In genomic region chr14:54392131-54392859, GRCh38 we compare ENCODE assay signal across 27 cellular contexts.
"Had no signal": no experiment of that assay in that cellular context is flagged by ENCODE, and none has a peak within 500 bp of the region (broad histone marks: within the 10 kb centered on the region; RNA-seq: fewer than 3 reads in every experiment).

No MANE protein-coding gene starts in this region.

- H3K4me1 ChIP-seq: parathyroid adenoma, uterus had no signal

- H2AFZ ChIP-seq: hepatocyte, parathyroid adenoma had no signal

- H3K36me3 ChIP-seq: esophagus muscularis mucosa, gastroesophageal sphincter, heart left ventricle, left lung, thoracic aorta, tibial nerve, upper lobe of right lung, uterus had no signal

- ATAC-seq: foreskin keratinocyte; gastroesophageal sphincter; heart left ventricle; left cardiac atrium; left lung; mucosa of descending colon; natural killer cell treated with Interleukin-12 subunit alpha and Interleukin-12 subunit beta and Interleukin-15 and Interleukin-18, amount 100 ng/mL, for 72 hours; sciatic nerve; stimulated activated memory B cell treated with anti-CD40 and anti-IgM and Interleukin-4, amounts not matched to agents 10 μg/mL and 1 μg/mL and 100 μg/mL, for 72 hours; stimulated activated naive CD8-positive, alpha-beta T cell treated with anti-CD3 and anti-CD28 coated beads, Interleukin-15, Interleukin-2, amounts not matched to agents 100 U/mL and 50 U/mL, for 24 hours; upper lobe of right lung had no signal

- H3K36me3 Mint-ChIP-seq: mesothelial cell of epicardium; naive B cell; natural killer cell treated with Interleukin-12 subunit alpha and Interleukin-12 subunit beta and Interleukin-15 and Interleukin-18, amount 100 ng/mL, for 72 hours; stimulated activated memory B cell treated with anti-CD40 and anti-IgM and Interleukin-4, amounts not matched to agents 10 μg/mL and 1 μg/mL and 100 μg/mL, for 72 hours had no signal

- H3K27me3 ChIP-seq: heart left ventricle, hepatocyte, left lung, tibial nerve, upper lobe of right lung, uterus had no signal

- H3K79me2 ChIP-seq: hepatocyte, parathyroid adenoma had no signal

- H3K4me3 Mint-ChIP-seq: mesothelial cell of epicardium; naive B cell; natural killer cell treated with Interleukin-12 subunit alpha and Interleukin-12 subunit beta and Interleukin-15 and Interleukin-18, amount 100 ng/mL, for 72 hours; neural crest cell; stimulated activated memory B cell treated with anti-CD40 and anti-IgM and Interleukin-4, amounts not matched to agents 10 μg/mL and 1 μg/mL and 100 μg/mL, for 72 hours had no signal

- H3K27ac Mint-ChIP-seq: mesothelial cell of epicardium; naive B cell; natural killer cell treated with Interleukin-12 subunit alpha and Interleukin-12 subunit beta and Interleukin-15 and Interleukin-18, amount 100 ng/mL, for 72 hours; progenitor cell of endocrine pancreas; stimulated activated memory B cell treated with anti-CD40 and anti-IgM and Interleukin-4, amounts not matched to agents 10 μg/mL and 1 μg/mL and 100 μg/mL, for 72 hours had no signal

- H3K9me3 ChIP-seq: esophagus muscularis mucosa, gastroesophageal sphincter, heart left ventricle, left lung, mucosa of descending colon, thoracic aorta, tibial nerve, upper lobe of right lung, uterus had no signal

- DNase-seq: dermis blood vessel endothelial cell; effector memory CD4-positive, alpha-beta T cell; heart left ventricle; left cardiac atrium; left lung; mesenchymal stem cell; mucosa of descending colon; naive B cell; stimulated activated CD4-positive, alpha-beta T cell treated with anti-CD3 and anti-CD28 coated beads, Interleukin-4, amount 100 ng/mL, for 4 hours; stimulated activated naive CD8-positive, alpha-beta T cell treated with anti-CD3 and anti-CD28 coated beads, Interleukin-15, Interleukin-2, amounts not matched to agents 100 U/mL and 50 U/mL, for 24 hours; substantia nigra; upper lobe of right lung; uterus had no signal

- H3K9ac ChIP-seq: parathyroid adenoma had no signal

- H3K4me3 ChIP-seq: coronary artery, esophagus muscularis mucosa, gastroesophageal sphincter, heart left ventricle, hepatocyte, left lung, mucosa of descending colon, thoracic aorta, tibial nerve, upper lobe of right lung, uterus had no signal

- H3K27me3 Mint-ChIP-seq: progenitor cell of endocrine pancreas had no signal

- H3K4me2 ChIP-seq: hepatocyte had no signal

- H3K9me3 Mint-ChIP-seq: mesothelial cell of epicardium; naive B cell; natural killer cell treated with Interleukin-12 subunit alpha and Interleukin-12 subunit beta and Interleukin-15 and Interleukin-18, amount 100 ng/mL, for 72 hours; stimulated activated memory B cell treated with anti-CD40 and anti-IgM and Interleukin-4, amounts not matched to agents 10 μg/mL and 1 μg/mL and 100 μg/mL, for 72 hours had no signal

- H3K27ac ChIP-seq: coronary artery, esophagus muscularis mucosa, foreskin keratinocyte, gastroesophageal sphincter, heart left ventricle, hepatocyte, left lung, parathyroid adenoma, thoracic aorta, tibial nerve, upper lobe of right lung, uterus had no signal
